ENCODE assay signal across 23 cellular contexts in the genomic region with DNA sequence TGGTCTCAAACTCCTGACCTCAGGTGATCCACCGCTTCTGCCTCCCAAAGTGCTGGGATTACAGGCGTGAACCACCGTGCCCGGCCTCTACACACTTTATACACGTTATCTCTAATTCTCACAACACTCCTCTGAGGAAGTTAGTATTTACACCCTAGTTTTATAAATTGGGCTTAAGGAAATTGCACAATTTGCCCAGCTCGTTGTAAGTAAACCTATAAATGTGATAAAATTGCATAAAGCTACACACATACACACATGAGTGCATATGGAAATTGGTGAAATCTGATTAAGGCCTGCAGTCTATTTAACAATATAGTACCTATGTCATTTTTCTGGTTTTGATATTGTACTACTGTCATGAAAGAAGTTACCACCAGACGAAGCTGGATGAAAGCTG. TPM values are rescaled to one million over a fixed set of nuclear protein-coding genes. Genes with fewer than 3 reads are reported as not detected.
"Had no signal": no experiment of that assay in that cellular context is flagged by ENCODE, and none has a peak within 500 bp of the region (broad histone marks: within the 10 kb centered on the region; RNA-seq: fewer than 3 reads in every experiment).

No MANE protein-coding gene starts in this region.

- H3K36me3 ChIP-seq: brain microvascular endothelial cell, cardiac muscle cell, MG63, SJSA1 had no signal

- H3K9me3 ChIP-seq: MG63, SJSA1 had no signal

- H3K9me3 Mint-ChIP-seq: activated CD4-positive, alpha-beta memory T cell treated with anti-CD3 and anti-CD28 coated beads for 36 hours; activated CD4-positive, alpha-beta T cell treated with anti-CD3 and anti-CD28 coated beads, Interleukin-2, amount 10 ng/mL, durations not matched to agents 7 days and 5 days; activated T-cell treated with anti-CD3 and anti-CD28 coated beads, Interleukin-2, amount 50 U/mL, for 4 hours; T-helper 1 cell treated with Interleukin-12 subunit alpha and Interleukin-12 subunit beta and Interleukin-4 antibody, amounts not matched to agents 30 μg/mL and 1 μg/mL, for 36 hours had no signal

- H3K27me3 ChIP-seq: brain microvascular endothelial cell, cardiac muscle cell, MG63, SJSA1 had no signal

- H3K27ac Mint-ChIP-seq: activated CD4-positive, alpha-beta memory T cell treated with anti-CD3 and anti-CD28 coated beads for 36 hours; activated CD4-positive, alpha-beta T cell treated with anti-CD3 and anti-CD28 coated beads, Interleukin-2, amount 10 ng/mL, durations not matched to agents 7 days and 5 days; activated naive CD8-positive, alpha-beta T cell; T-helper 1 cell treated with Interleukin-12 subunit alpha and Interleukin-12 subunit beta and Interleukin-4 antibody, amounts not matched to agents 30 μg/mL and 1 μg/mL, for 36 hours had no signal

- H3K4me3 ChIP-seq: cardiac muscle cell, MG63, SJSA1 had no signal

- H3K36me3 Mint-ChIP-seq: activated CD4-positive, alpha-beta memory T cell treated with anti-CD3 and anti-CD28 coated beads for 36 hours; activated naive CD8-positive, alpha-beta T cell had no signal

- H3K27ac ChIP-seq: brain microvascular endothelial cell, cardiac muscle cell, SJSA1, VCaP had no signal

- H3K4me3 Mint-ChIP-seq: activated CD4-positive, alpha-beta memory T cell treated with anti-CD3 and anti-CD28 coated beads for 36 hours; activated CD4-positive, alpha-beta T cell treated with anti-CD3 and anti-CD28 coated beads, Interleukin-2, amount 10 ng/mL, durations not matched to agents 7 days and 5 days; activated naive CD8-positive, alpha-beta T cell; activated T-cell treated with anti-CD3 and anti-CD28 coated beads, Interleukin-2, amount 50 U/mL, for 4 hours; T-helper 1 cell treated with Interleukin-12 subunit alpha and Interleukin-12 subunit beta and Interleukin-4 antibody, amounts not matched to agents 30 μg/mL and 1 μg/mL, for 36 hours had no signal

- DNase-seq: activated CD4-positive, alpha-beta memory T cell treated with anti-CD3 and anti-CD28 coated beads for 36 hours; activated CD4-positive, alpha-beta T cell treated with anti-CD3 and anti-CD28 coated beads, Interleukin-2, amount 10 ng/mL, durations not matched to agents 7 days and 5 days; activated CD4-positive, CD25-positive, alpha-beta regulatory T cell; activated CD8-positive, alpha-beta memory T cell treated with anti-CD3 and anti-CD28 coated beads for 24 hours; activated naive CD4-positive, alpha-beta T cell treated with Interleukin-2 at 50 U/mL for 16 hours; activated T-cell treated with anti-CD3 and anti-CD28 coated beads, Interleukin-2, amount 50 U/mL, for 4 hours; amygdala; brain microvascular endothelial cell; MG63; NCI-H1092 treated with DMSO at 0.1 percent for 48 hours; NCI-H1417 treated with DMSO at 0.1 percent for 48 hours; NCI-H1694; NCI-H2029 treated with DMSO at 0.1 percent for 48 hours; NCI-H345; NCI-H510A; NCI-H526 treated with DMSO at 0.1 percent for 48 hours; NCI-H82 had no signal

RNA-seq across cellular contexts. Expression of gene SLC4A9, which starts 4.4 kb away (rescaled TPM):
- total RNA-seq: activated T-cell treated with anti-CD3 and anti-CD28 coated beads, Interleukin-2, amount 50 U/mL, for 4 hours; cardiac muscle cell; RPMI7951; SJSA1 had no signal
- polyA plus RNA-seq: cardiac muscle cell had no signal
